21 cellular contexts compared by ENCODE assay signal in the genomic region with DNA sequence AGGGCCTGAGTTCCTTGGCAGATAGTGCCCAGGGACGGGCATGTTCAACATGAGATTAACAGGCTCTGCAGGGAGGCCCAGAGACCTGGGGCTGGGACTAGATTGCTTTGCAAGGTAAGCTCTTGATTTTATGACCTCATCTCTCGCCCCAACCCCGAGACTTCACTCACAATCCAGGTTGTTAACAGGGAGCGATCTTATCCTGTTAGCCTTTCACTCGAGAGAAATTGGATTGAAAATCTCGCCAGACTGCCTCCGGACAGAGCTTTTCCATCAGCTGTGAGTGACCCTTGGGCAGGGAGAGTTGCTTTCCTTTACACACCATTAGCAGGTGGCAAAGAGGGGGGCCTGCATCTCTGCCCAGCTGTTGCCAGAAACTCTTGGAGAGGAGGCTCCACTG.
DNase-seq lines count a peak whose midpoint lies in the region; ATAC-seq and TF ChIP-seq lines count a peak whose summit lies in the region.
"Had no signal": no experiment of that assay in that cellular context is flagged by ENCODE, and none has a peak within 500 bp of the region (broad histone marks: within the 10 kb centered on the region; RNA-seq: fewer than 3 reads in every experiment).

No MANE protein-coding gene starts in this region.

- no peak for ATAC-seq in HG02938 (IDR thresholded peaks at IDR 0.05; ENCODE audit: unreplicated experiment)
- ATAC-seq: A549 had no signal

- H3K27ac ChIP-seq in esophagus squamous epithelium, result no peak overlapping the region
- H3K27ac ChIP-seq: A549 had no signal

- peaks cover 31% of the 10 kb centered on the region for H3K4me1 ChIP-seq in BE2C
- peaks cover 0 to 6% (median 0%) of the 10 kb centered on the region in 3 donors for H3K4me1 ChIP-seq in esophagus squamous epithelium
- H3K4me1 ChIP-seq: A549, HAP-1 had no signal

- H3K36me3 ChIP-seq in BE2C, result no peaks in the 10 kb centered on the region
- no peaks in the 10 kb centered on the region for H3K36me3 ChIP-seq in esophagus squamous epithelium
- H3K36me3 ChIP-seq: HAP-1 had no signal

- 81% methylated on average over 6 of the region's 7 CpGs; no CpG with 5 or more reads in 1 of the 2 donors for WGBS in esophagus squamous epithelium, 2 donors

- intact Hi-C loops in esophagus squamous epithelium (cut with DNase I), result no loop called here

- TF ChIP-seq POLR2A in esophagus squamous epithelium (IDR thresholded peaks at IDR 0.05), result no peak

- no peak for TF ChIP-seq CTCF in BE2C (IDR thresholded peaks at IDR 0.05; ENCODE audit: low read depth, low read length)
- TF ChIP-seq CTCF in esophagus squamous epithelium (IDR thresholded peaks at IDR 0.05), result no peak

- H3K4me3 ChIP-seq in BE2C (ENCODE audit: low read depth, low read length) (no peak overlapping the region), esophagus squamous epithelium (no peak overlapping the region)
- H3K4me3 ChIP-seq: A549, HAP-1 had no signal

- no peaks in the 10 kb centered on the region for H3K9me3 ChIP-seq in BE2C
- H3K9me3 ChIP-seq in esophagus squamous epithelium, result no peaks in the 10 kb centered on the region
- H3K9me3 ChIP-seq: A549, HAP-1 had no signal

- DNase-seq in BE2C, result peak; percentile 27
- peak; percentile 86 for DNase-seq in NCI-H82 treated with DMSO at 0.1 percent for 48 hours (lab: John Stamatoyannopoulos, UW; ENCODE audit: unreplicated experiment)
- DNase-seq in left kidney (ENCODE audit: low read depth, low spot score), result peak; percentile 59
- DNase-seq in retina, result peak; percentile 50
- no peak for DNase-seq in middle frontal gyrus (ENCODE audit: extremely low spot score, low spot score)
- no peak for DNase-seq in esophagus squamous epithelium (lab: John Stamatoyannopoulos, UW)
- DNase-seq: 8988T; ACHN; AML-193; C1 segment of cervical spinal cord; Calu3; CD4-positive, alpha-beta memory T cell; COR-L47; DMS53; DMS79 treated with DMSO at 0.1 percent for 48 hours; GF-D8; GOT3; HFFc6 had no signal

- H3K27me3 ChIP-seq in BE2C, result no peaks in the 10 kb centered on the region
- H3K27me3 ChIP-seq in esophagus squamous epithelium, result peaks cover 0 to 34% (median 0%) of the 10 kb centered on the region in 4 donors

Comparison
In these comparisons a context has a peak if more than half of its experiments do, and no peak if none do; other contexts are left out.
1. DNase-seq: peak in BE2C (single experiment), NCI-H82 treated with DMSO at 0.1 percent for 48 hours (single experiment), left kidney (single experiment) and retina (single experiment); none in middle frontal gyrus (single experiment) and esophagus squamous epithelium (single experiment).